16 cellular contexts compared by ENCODE assay signal in the genomic region with DNA sequence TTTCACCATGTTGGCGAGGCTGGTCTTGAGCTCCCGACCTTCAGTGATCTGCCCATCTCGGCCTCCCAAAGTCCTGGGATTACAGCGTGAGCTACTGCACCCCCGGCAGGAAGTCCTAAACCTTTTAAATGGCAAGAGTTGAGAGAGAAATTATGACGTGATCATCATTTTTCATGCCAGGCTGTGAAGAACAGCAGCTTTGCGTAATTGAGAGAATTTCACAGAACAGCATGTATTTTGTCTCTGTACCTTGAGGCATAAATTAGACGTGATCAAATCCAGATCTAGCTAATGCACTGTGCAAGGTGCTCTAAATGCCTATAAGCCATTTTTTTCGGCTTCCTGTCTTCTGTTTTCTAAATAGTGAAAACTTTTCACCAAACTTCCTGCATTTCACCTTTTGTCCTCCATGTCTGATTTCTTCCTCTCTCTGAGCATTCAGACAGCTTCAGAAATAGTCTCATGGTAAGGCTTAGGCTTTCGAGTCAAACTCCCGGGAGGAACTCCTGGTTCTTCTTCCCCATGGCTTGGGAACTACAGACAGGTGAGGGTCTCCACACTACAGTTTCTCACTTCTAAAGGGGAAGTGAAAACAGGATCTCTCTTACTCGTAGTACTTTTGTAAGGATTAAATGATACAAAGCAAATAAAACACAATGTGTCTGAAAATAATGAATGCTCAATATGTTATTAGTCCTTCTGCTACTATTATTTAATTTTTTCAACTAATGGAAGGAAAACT. TPM values are rescaled to one million over a fixed set of nuclear protein-coding genes. Genes with fewer than 3 reads are reported as not detected.
DNase-seq lines count a peak whose midpoint lies in the region; ATAC-seq, FAIRE-seq and TF ChIP-seq lines count a peak whose summit lies in the region.
"Had no signal": no experiment of that assay in that cellular context is flagged by ENCODE, and none has a peak within 500 bp of the region (broad histone marks: within the 10 kb centered on the region; RNA-seq: fewer than 3 reads in every experiment).

No MANE protein-coding gene starts in this region.

- H3K4me1 Mint-ChIP-seq in activated CD4-positive, alpha-beta T cell treated with anti-CD3 and anti-CD28 coated beads for 36 hours = peaks cover 52% of the 10 kb centered on the region

- H2AFZ ChIP-seq in OCI-LY1 (ENCODE audit: low read length) (no peak overlapping the region), GM12878 (ENCODE audit: control insufficient read depth, low read depth, low read length) (no peak overlapping the region)

- H3K9ac ChIP-seq in OCI-LY1 (ENCODE audit: low read length) (no peak overlapping the region), GM12878 (ENCODE audit: control insufficient read depth, insufficient read depth, low read length) (no peak overlapping the region)

- no peaks in the 10 kb centered on the region for H3K9me2 ChIP-seq in OCI-LY1 (ENCODE audit: low read depth, low read length)

- FAIRE-seq in GM12878 (lab: Jason Lieb, UNC) = no peak

- no peak for TF ChIP-seq EP300 in GM12878 (IDR thresholded peaks at IDR 0.05; ENCODE audit: borderline replicate concordance in 1 of 2, control insufficient read depth in 1 of 2, low read depth in 2 of 2, low read length in 2 of 2)

- peak overlapping the region; percentile 56 for H3K27ac Mint-ChIP-seq in activated CD4-positive, alpha-beta T cell treated with anti-CD3 and anti-CD28 coated beads for 36 hours

- peak overlapping the region; percentile 34 for H3K4me3 Mint-ChIP-seq in activated CD4-positive, alpha-beta T cell treated with anti-CD3 and anti-CD28 coated beads for 36 hours

- BruUV-seq in GM12878 (replicated peaks; lab: Mats Ljungman, UMichigan) = no TSS peak

- intact Hi-C loops in activated CD4-positive, alpha-beta T cell treated with anti-CD3 and anti-CD28 coated beads for 36 hours (cut with DNase I, micrococcal nuclease) = no loop called here
- intact Hi-C loops in GM12878 (cut with micrococcal nuclease; ENCODE audit: unreplicated experiment) = no loop called here
- intact Hi-C loops in prostate gland (cut with DNase I) = no loop called here

- WGBS in GM12878 (ENCODE audit: insufficient coverage, insufficient replicate concordance, low lambda C conversion rate, missing lambda C conversion rate) = 68% methylated on average over 12 of the region's 12 CpGs
- 85% methylated on average over 12 of the region's 12 CpGs for WGBS in prostate gland

- H3K4me2 ChIP-seq in OCI-LY1 (ENCODE audit: low read length) = peak overlapping the region; percentile 10; the same call in 1 of the 2 replicates
- no peak overlapping the region for H3K4me2 ChIP-seq in GM12878 (ENCODE audit: control insufficient read depth, insufficient read depth)

- H3K27ac ChIP-seq in OCI-LY1 (ENCODE audit: low read depth, low read length, poor library complexity, severe bottlenecking) (no peak overlapping the region), GM12878 (ENCODE audit: control insufficient read depth, insufficient read depth) (0 out of 2 replicates have a peak overlapping the region, but pooled peaks have one; percentile 24), prostate gland (peak overlapping the region; percentile 37 to 60)

- in situ Hi-C loops in GM12878 (cut with MboI) = no loop called here

- H3K27me3 ChIP-seq in OCI-LY1 (ENCODE audit: insufficient read depth, low read length) (no peaks in the 10 kb centered on the region), GM12878 (replicated peaks in 1 of 2; ENCODE audit: control insufficient read depth in 2 of 2, insufficient read depth in 2 of 2, low read length in 1 of 2) (no peaks in the 10 kb centered on the region), prostate gland (replicated peaks; ENCODE audit: insufficient read depth) (no peaks in the 10 kb centered on the region)
- H3K27me3 ChIP-seq: thyroid gland had no signal

- DNase-seq in activated CD4-positive, alpha-beta T cell treated with anti-CD3 and anti-CD28 coated beads for 36 hours = no peak
- no peak for DNase-seq in activated CD4-positive, alpha-beta T cell treated with anti-CD3 and anti-CD28 coated beads, Interleukin-2, amount 50 U/mL, for 1 hour
- DNase-seq in GM12878 (ENCODE audit: low read depth, low spot score) (no peak), prostate gland (ENCODE audit: low spot score) (no peak), amniotic stem cell (lab: John Stamatoyannopoulos, UW) (no peak), GM10248 (ENCODE audit: extremely low spot score) (no peak)
- DNase-seq: ACHN; activated CD4-positive, alpha-beta T cell treated with anti-CD3 and anti-CD28 coated beads for 48 hours; anterior cingulate cortex; DMS79 treated with DMSO at 0.1 percent for 48 hours; hypothalamus; NCI-H345; SHP77; thyroid gland had no signal

- SMC1A ChIA-PET in GM12878 (lab: Charles Lee; ENCODE audit: uncharacterized antibody, unreplicated experiment) = interaction anchor here (0.6 to 2.3 kb wide), 3 partner anchors 10 to 1658 kb away, joined by 3 to 8 read pairs (median 3); no protein-coding TSS in a partner anchor

- H3K79me2 ChIP-seq in OCI-LY1 (ENCODE audit: insufficient read depth, low read length) = no peaks in the 10 kb centered on the region
- peaks cover 5% of the 10 kb centered on the region for H3K79me2 ChIP-seq in GM12878 (ENCODE audit: control insufficient read depth, insufficient read depth, low read length)

- POLR2A ChIA-PET in activated CD4-positive, alpha-beta T cell treated with anti-CD3 and anti-CD28 coated beads for 36 hours (lab: Charles Lee) = interaction anchor here (0.6 kb wide), 1 partner anchor 16 kb away, joined by 5 read pairs; no protein-coding TSS in a partner anchor
- POLR2A ChIA-PET in GM12878 (lab: Charles Lee) (interaction anchor here (0.5 to 1.1 kb wide), 2 partner anchors 45 to 50 kb away, joined by 3 read pairs; no protein-coding TSS in a partner anchor), GM10248 (lab: Yijun Ruan, JAX) (no interaction called here)

- no peak for TF ChIP-seq POLR2A in GM12878 (IDR thresholded peaks at IDR 0.05; ENCODE audit: low read depth, low read length)
- no peak for TF ChIP-seq POLR2A in prostate gland (IDR thresholded peaks at IDR 0.05)

- H3K4me1 ChIP-seq in OCI-LY1 (ENCODE audit: insufficient read depth, low read length, severe bottlenecking) (peaks cover 8% of the 10 kb centered on the region), GM12878 (ENCODE audit: control insufficient read depth, insufficient read depth, low read length) (peaks cover 4% of the 10 kb centered on the region; the same call in 1 of the 2 replicates), prostate gland (replicated peaks) (peaks cover 26% of the 10 kb centered on the region)

- H3K27me3 Mint-ChIP-seq in activated CD4-positive, alpha-beta T cell treated with anti-CD3 and anti-CD28 coated beads for 36 hours = no peaks in the 10 kb centered on the region

- H3F3A ChIP-seq in OCI-LY1 (ENCODE audit: insufficient read depth, low read length) = no peaks in the 10 kb centered on the region

- H3K9me3 ChIP-seq in OCI-LY1 (ENCODE audit: low read length) (no peaks in the 10 kb centered on the region), GM12878 (replicated peaks; ENCODE audit: control insufficient read depth, insufficient read depth, low read length) (no peaks in the 10 kb centered on the region), prostate gland (no peaks in the 10 kb centered on the region)
- H3K9me3 ChIP-seq: thyroid gland had no signal

- H3K36me3 Mint-ChIP-seq in activated CD4-positive, alpha-beta T cell treated with anti-CD3 and anti-CD28 coated beads for 36 hours (ENCODE audit: low read depth) = no peaks in the 10 kb centered on the region

- no peaks in the 10 kb centered on the region for H3K36me3 ChIP-seq in OCI-LY1 (ENCODE audit: insufficient read depth, low read length)
- no peaks in the 10 kb centered on the region for H3K36me3 ChIP-seq in GM12878 (ENCODE audit: control insufficient read depth in 2 of 2, insufficient read depth in 2 of 2, low read length in 1 of 2)
- no peaks in the 10 kb centered on the region for H3K36me3 ChIP-seq in prostate gland
- H3K36me3 ChIP-seq: thyroid gland had no signal

- TF ChIP-seq CTCF in OCI-LY1 (IDR thresholded peaks at IDR 0.05; ENCODE audit: low read length) (no peak), GM12878 (IDR thresholded peaks at IDR 0.05 in 2 of 3, conservative IDR thresholded peaks at IDR 0.05 in 1 of 3; ENCODE audit: control insufficient read depth in 2 of 3, extremely low read depth in 1 of 3, insufficient read depth in 1 of 3, low read depth in 3 of 3, low read length in 3 of 3) (no peak), prostate gland (IDR thresholded peaks at IDR 0.05) (no peak), GM10248 (IDR thresholded peaks at IDR 0.05; ENCODE audit: control extremely low read depth, extremely low read depth, low read depth, missing control alignments) (no peak)

- no peak for TF ChIP-seq RAD21 in GM12878 (IDR thresholded peaks at IDR 0.05; ENCODE audit: insufficient read depth, low read depth, low read length)

- RAD21 ChIA-PET in GM12878 (lab: Charles Lee; ENCODE audit: unreplicated experiment) = interaction anchor here (1.1 kb wide), 1 partner anchor 50 kb away, joined by 3 read pairs; no protein-coding TSS in a partner anchor

- no peak overlapping the region for H3K4me3 ChIP-seq in OCI-LY1 (ENCODE audit: low read depth, low read length, poor library complexity, severe bottlenecking)
- H3K4me3 ChIP-seq in GM12878 = no peak overlapping the region
- H3K4me3 ChIP-seq in prostate gland = no peak overlapping the region
- H3K4me3 ChIP-seq: thyroid gland had no signal

- H3K9me3 Mint-ChIP-seq in activated CD4-positive, alpha-beta T cell treated with anti-CD3 and anti-CD28 coated beads for 36 hours (ENCODE audit: low read depth) = no peaks in the 10 kb centered on the region

- peak; percentile 49 for ATAC-seq in activated CD4-positive, alpha-beta T cell treated with anti-CD3 and anti-CD28 coated beads for 36 hours
- ATAC-seq in GM12878 (peak; percentile 25; the same call in 1 of the 3 replicates), HG03159 (IDR thresholded peaks at IDR 0.05; ENCODE audit: unreplicated experiment) (no peak)

- H4K20me1 ChIP-seq in OCI-LY1 (ENCODE audit: insufficient read depth, low read length) (no peaks in the 10 kb centered on the region), GM12878 (ENCODE audit: control insufficient read depth, insufficient read depth) (no peaks in the 10 kb centered on the region)

- CTCF ChIA-PET in activated CD4-positive, alpha-beta T cell treated with anti-CD3 and anti-CD28 coated beads for 36 hours (lab: Charles Lee) = interaction anchor here (0.6 to 1.0 kb wide), 3 partner anchors 10 to 50 kb away, joined by 3 read pairs; no protein-coding TSS in a partner anchor
- CTCF ChIA-PET in GM12878 (lab: Yijun Ruan, JAX) = no interaction called here
- CTCF ChIA-PET in GM10248 (lab: Yijun Ruan, JAX) = no interaction called here

RNA-seq across cellular contexts. Expression of a gene that starts 51.0 kb away (rescaled TPM):
- 1 to 10 TPM; 7.4 to 9.5 TPM for total RNA-seq in activated CD4-positive, alpha-beta T cell treated with anti-CD3 and anti-CD28 coated beads for 36 hours
- total RNA-seq in GM12878 (2013; cell fraction: nucleolus; rRNA removed) = 47.7 and 50.4 TPM in 2 replicates
- total RNA-seq in GM12878 (2014; rRNA removed) (7.5 TPM in 2 replicates), GM12878 (2014; rRNA removed; fragmentation: Illumina TruSeq; extraction: Trizol) (8.5 and 8.9 TPM in 2 replicates), GM12878 (2021) (11.0 and 13.0 TPM in 2 replicates), prostate gland (10 to 100 TPM in 1 of 2 donors, 1 to 10 TPM in 1; 7.9 to 23.2 TPM)
- 2.3 TPM for polyA plus RNA-seq in GM12878 (2011; ENCODE audit: low read depth)
- polyA plus RNA-seq in GM12878 (2011; rRNA removed) (4.6 and 6.5 TPM in 2 replicates), GM12878 (2014; fragmentation: Illumina TruSeq; extraction: Trizol) (7.8 and 9.9 TPM in 2 replicates), GM12878 (2014; fragmentation: Nextera tagmentation; extraction: Ambion mirVana) (1 to 10 TPM; 2.1 to 2.7 TPM), GM12878 (2014; rRNA removed) (10.0 and 13.5 TPM in 2 replicates), GM12878 (2016; fragmentation: Nextera tagmentation; extraction: Ambion mirVana) (10 to 100 TPM in 1 of 2 experiments, 1 to 10 TPM in 1; 8.5 to 10.4 TPM)
- 2.4 and 2.6 TPM in 2 replicates for polyA plus RNA-seq in GM12878 (2011; cell fraction: cytosol; rRNA removed)
- polyA plus RNA-seq in GM12878 (2011; cell fraction: nucleus; rRNA removed) = 10.0 and 10.8 TPM in 2 replicates
- polyA plus RNA-seq in GM12878 (2012) = 4.1 and 4.7 TPM in 2 replicates
- 7.4 and 8.7 TPM in 2 replicates for polyA minus RNA-seq in GM12878 (2011; rRNA and poly(A)+ RNA removed)
- 1.2 and 1.9 TPM in 2 replicates for polyA minus RNA-seq in GM12878 (2011; cell fraction: cytosol; rRNA and poly(A)+ RNA removed)
- polyA minus RNA-seq in GM12878 (2011; cell fraction: nucleus; rRNA and poly(A)+ RNA removed) = 11.5 and 22.0 TPM in 2 replicates
